ENCODE assay signal across 18 cellular contexts in the genomic region with DNA sequence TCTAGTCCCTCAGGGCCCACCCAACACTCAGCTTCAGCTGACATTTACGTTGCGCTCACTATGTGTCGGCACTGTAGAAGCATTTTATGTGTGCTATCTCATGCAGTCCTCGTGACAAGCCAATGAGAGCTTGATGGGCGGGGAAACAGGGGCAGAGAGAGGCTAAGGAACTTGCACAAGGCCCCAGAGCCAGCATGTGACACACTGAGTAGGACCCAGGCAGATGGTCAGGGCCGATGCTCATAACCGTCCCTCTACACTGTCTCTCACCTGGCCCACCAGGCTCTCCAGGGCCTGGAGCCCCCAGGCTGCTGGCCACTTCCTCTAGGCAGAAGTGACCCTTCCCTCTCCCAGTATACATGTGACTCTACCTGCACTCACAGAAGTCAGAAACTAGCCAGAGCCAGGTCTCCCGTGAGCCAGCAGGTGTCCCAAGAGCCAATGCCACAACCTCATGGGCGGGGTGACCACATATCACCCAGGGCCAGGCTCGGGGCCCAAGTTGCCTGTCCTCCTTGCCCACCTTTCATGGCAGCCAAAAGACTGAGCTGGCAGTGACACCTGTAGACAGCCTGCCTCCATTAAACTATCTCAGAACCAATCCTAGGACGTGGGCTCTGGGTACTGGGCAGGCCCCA. TPM values are rescaled to one million over a fixed set of nuclear protein-coding genes. Genes with fewer than 3 reads are reported as not detected.
DNase-seq lines count a peak whose midpoint lies in the region; ATAC-seq and TF ChIP-seq lines count a peak whose summit lies in the region.
"Had no signal": no experiment of that assay in that cellular context is flagged by ENCODE, and none has a peak within 500 bp of the region (broad histone marks: within the 10 kb centered on the region; RNA-seq: fewer than 3 reads in every experiment).

No MANE protein-coding gene starts in this region.

- TF ChIP-seq CTCF in right atrium auricular region (IDR thresholded peaks at IDR 0.05) (no peak), lower lobe of right lung (IDR thresholded peaks at IDR 0.05) (no peak), vagina (IDR thresholded peaks at IDR 0.05) (no peak)

- H3K4me3 ChIP-seq in right atrium auricular region (no peak overlapping the region), lower lobe of right lung (no peak overlapping the region), vagina (no peak overlapping the region)
- H3K4me3 ChIP-seq: BLaER1 treated with 17β-estradiol and CSF1 and Interleukin-3, amounts not matched to agents 10 nM and 100 nM; GM23338; Peyer's patch had no signal

- H3K27ac ChIP-seq in right atrium auricular region: no peak overlapping the region
- no peak overlapping the region for H3K27ac ChIP-seq in lower lobe of right lung
- no peak overlapping the region for H3K27ac ChIP-seq in vagina
- H3K27ac ChIP-seq: BLaER1 treated with 17β-estradiol and CSF1 and Interleukin-3, amounts not matched to agents 10 nM and 100 nM; Peyer's patch had no signal

- H3K9me3 ChIP-seq in right atrium auricular region (no peaks in the 10 kb centered on the region), lower lobe of right lung (no peaks in the 10 kb centered on the region), vagina (no peaks in the 10 kb centered on the region)
- H3K9me3 ChIP-seq: BLaER1 treated with 17β-estradiol and CSF1 and Interleukin-3, amounts not matched to agents 10 nM and 100 nM; Peyer's patch; SK-N-SH had no signal

- ATAC-seq in left ventricle myocardium superior (peak; percentile 29), lower lobe of right lung (peak; percentile 40 to 59), GM18909 (IDR thresholded peaks at IDR 0.05; ENCODE audit: poor library complexity, unreplicated experiment) (no peak), GM18519 (IDR thresholded peaks at IDR 0.05; ENCODE audit: low FRiP score, unreplicated experiment) (no peak)
- ATAC-seq: GM23338, HCT116 had no signal

- peaks cover 12% of the 10 kb centered on the region for H3K36me3 ChIP-seq in right atrium auricular region
- H3K36me3 ChIP-seq in lower lobe of right lung: peaks cover 3% of the 10 kb centered on the region
- peaks cover 0 to 20% of the 10 kb centered on the region in 2 donors for H3K36me3 ChIP-seq in vagina
- H3K36me3 ChIP-seq: Peyer's patch had no signal

- intact Hi-C loops in left ventricle myocardium superior (cut with micrococcal nuclease) (no loop called here), lower lobe of right lung (cut with DNase I) (no loop called here), vagina (cut with DNase I) (no loop called here)

- DNase-seq in left ventricle myocardium superior: no peak
- no peak for DNase-seq in right atrium auricular region (ENCODE audit: low spot score)
- peak; percentile 30 for DNase-seq in ecto neural progenitor cell (ENCODE audit: low spot score)
- peak; percentile 73 for DNase-seq in lower lobe of right lung
- peak; percentile 49 to 62 for DNase-seq in vagina (ENCODE audit: extremely low spot score in 2 of 2)
- DNase-seq in HuH-7.5 (ENCODE audit: low spot score): no peak
- DNase-seq: CD8-positive, alpha-beta memory T cell; KBM-7; NCI-H2029 treated with DMSO at 0.1 percent for 48 hours; NCI-H446; Peyer's patch; SHP77; SK-N-SH had no signal

- TF ChIP-seq POLR2A in vagina (IDR thresholded peaks at IDR 0.05): no peak

- H3K27me3 ChIP-seq in right atrium auricular region: no peaks in the 10 kb centered on the region
- H3K27me3 ChIP-seq in lower lobe of right lung (ENCODE audit: low read depth): no peaks in the 10 kb centered on the region
- H3K27me3 ChIP-seq in vagina: no peaks in the 10 kb centered on the region
- H3K27me3 ChIP-seq: BLaER1 treated with 17β-estradiol and CSF1 and Interleukin-3, amounts not matched to agents 10 nM and 100 nM; Peyer's patch had no signal

- H3K4me1 ChIP-seq in right atrium auricular region (no peaks in the 10 kb centered on the region), lower lobe of right lung (no peaks in the 10 kb centered on the region), vagina (no peaks in the 10 kb centered on the region)
- H3K4me1 ChIP-seq: Peyer's patch had no signal

RNA-seq across cellular contexts. Expression of a gene that starts 38.3 kb away (rescaled TPM):
- total RNA-seq in left ventricle myocardium superior: 72.2 TPM
- total RNA-seq in right atrium auricular region: 10 to 100 TPM; 45.5 to 57.3 TPM
- 54.1 TPM for total RNA-seq in lower lobe of right lung
- 56.0 TPM for total RNA-seq in vagina

Comparison
In these comparisons a context has a peak if more than half of its experiments do, and no peak if none do; other contexts are left out.
1. ATAC-seq: peak in left ventricle myocardium superior (single experiment) and lower lobe of right lung (2 of 2); none in GM18909 (single experiment) and GM18519 (single experiment).
2. DNase-seq: peak in ecto neural progenitor cell (single experiment), lower lobe of right lung (single experiment) and vagina (2 of 2); none in left ventricle myocardium superior (single experiment), right atrium auricular region (single experiment) and HuH-7.5 (single experiment).